Comparison of ENCODE assay signal across 15 cellular contexts in genomic region chr6:151289399-151290007, GRCh38. TPM values are rescaled to one million over a fixed set of nuclear protein-coding genes. Genes with fewer than 3 reads are reported as not detected.
DNase-seq lines count a peak whose midpoint lies in the region; ATAC-seq and TF ChIP-seq lines count a peak whose summit lies in the region.
"Had no signal": no experiment of that assay in that cellular context is flagged by ENCODE, and none has a peak within 500 bp of the region (broad histone marks: within the 10 kb centered on the region; RNA-seq: fewer than 3 reads in every experiment).

No MANE protein-coding gene starts in this region.

- TF ChIP-seq EP300 in sigmoid colon (IDR thresholded peaks at IDR 0.05): no peak

- TF ChIP-seq CTCF in NB4 (IDR thresholded peaks at IDR 0.05; ENCODE audit: low read depth, low read length): no peak
- TF ChIP-seq CTCF in brain (conservative IDR thresholded peaks at IDR 0.05): no peak
- no peak for TF ChIP-seq CTCF in sigmoid colon (IDR thresholded peaks at IDR 0.05)
- TF ChIP-seq CTCF in BE2C (IDR thresholded peaks at IDR 0.05; ENCODE audit: low read depth, low read length): no peak

- peak; percentile 50 for DNase-seq in SKM-1 treated with dmso at 0.1 percent for 144 hours (lab: John Stamatoyannopoulos, UW; ENCODE audit: unreplicated experiment)
- no peak for DNase-seq in SKM-1 (lab: John Stamatoyannopoulos, UW; ENCODE audit: unreplicated experiment)
- DNase-seq in NB4 (ENCODE audit: low read depth): peak; percentile 59
- DNase-seq in sigmoid colon: no peak
- no peak for DNase-seq in BE2C
- DNase-seq: 8988T; activated CD8-positive, alpha-beta memory T cell treated with anti-CD3 and anti-CD28 coated beads, Interleukin-2, amount 50 U/mL, for 4 hours; aorta; NK-92 treated with Interleukin-12 subunit alpha and Interleukin-12 subunit beta, amount 100 ng/mL, for 24 hours; nucleus accumbens; SJCRH30 had no signal

- no peak for TF ChIP-seq POLR2A in NB4 (IDR thresholded peaks at IDR 0.05; ENCODE audit: extremely low read depth, insufficient read length)
- no peak for TF ChIP-seq POLR2A in sigmoid colon (IDR thresholded peaks at IDR 0.05)

- ATAC-seq in GM18870 (IDR thresholded peaks at IDR 0.05; ENCODE audit: unreplicated experiment) (no peak), GM21825 (IDR thresholded peaks at IDR 0.05; ENCODE audit: unreplicated experiment) (no peak)

- H3K4me3 Mint-ChIP-seq in brain: no peak overlapping the region

- H3K4me1 ChIP-seq in sigmoid colon (peaks cover 0 to 84% (median 72%) of the 10 kb centered on the region in 4 donors), BE2C (peaks cover 15% of the 10 kb centered on the region)
- H3K4me1 ChIP-seq: SJCRH30 had no signal

- H3K4me1 Mint-ChIP-seq in brain: peaks cover 78% of the 10 kb centered on the region

- H3K9me3 Mint-ChIP-seq in brain: peaks cover 0 to 3% (median 0%) of the 10 kb centered on the region in 5 experiments

- peak overlapping the region in 3 of 5 experiments; percentile 32 to 85 (median 79) for H3K27ac Mint-ChIP-seq in brain

- no peaks in the 10 kb centered on the region for H3K36me3 ChIP-seq in sigmoid colon
- H3K36me3 ChIP-seq in BE2C: no peaks in the 10 kb centered on the region
- H3K36me3 ChIP-seq: SJCRH30 had no signal

- 70 to 81% methylated on average over 2 of the region's 2 CpGs for WGBS in sigmoid colon, 2 donors

- H3K27me3 ChIP-seq in sigmoid colon (no peaks in the 10 kb centered on the region), BE2C (no peaks in the 10 kb centered on the region)
- H3K27me3 ChIP-seq: SJCRH30 had no signal

- peaks cover 25% of the 10 kb centered on the region for H3K36me3 Mint-ChIP-seq in brain

- H3K4me3 ChIP-seq in NB4 (ENCODE audit: low read depth, low read length) (no peak overlapping the region), sigmoid colon (no peak overlapping the region), BE2C (ENCODE audit: low read depth, low read length) (no peak overlapping the region)
- H3K4me3 ChIP-seq: lung, SJCRH30 had no signal

- H3K9me3 ChIP-seq in sigmoid colon (no peaks in the 10 kb centered on the region), BE2C (no peaks in the 10 kb centered on the region)
- H3K9me3 ChIP-seq: SJCRH30 had no signal

- H3K27me3 Mint-ChIP-seq in brain: peaks cover 3% of the 10 kb centered on the region

- intact Hi-C loops in sigmoid colon (cut with DNase I): loop anchor here (5.0 kb wide), 1 partner anchor 47 kb away; no protein-coding TSS in a partner anchor

- peak overlapping the region; percentile 16 to 96 (median 88) for H3K27ac ChIP-seq in sigmoid colon
- H3K27ac ChIP-seq: SJCRH30 had no signal

RNA-seq across cellular contexts. Expression of gene AKAP12, which starts 49.7 kb away (rescaled TPM):
- polyA plus RNA-seq in brain (ENCODE audit: insufficient read depth, low read depth, low replicate concordance): 76.5 TPM
- total RNA-seq in sigmoid colon: 100 to 1,000 TPM; 133 to 244 (median 209) TPM
- 10 to 100 TPM in 1 of 3 donors, 1 to 10 TPM in 2; 1.2 to 17.2 (median 9.0) TPM for polyA plus RNA-seq in sigmoid colon
- 44.5 TPM for polyA plus RNA-seq in BE2C (2012; ENCODE audit: insufficient read depth, insufficient read length, low read depth)

Comparison
In these comparisons a context has a peak if more than half of its experiments do, and no peak if none do; other contexts are left out.
1. DNase-seq: peak in SKM-1 treated with dmso at 0.1 percent for 144 hours (single experiment) and NB4 (single experiment); none in SKM-1 (single experiment), sigmoid colon (single experiment) and BE2C (single experiment).